ENCODE assay signal across 29 cellular contexts in genomic region chr1:155929057-155929456, GRCh38. TPM values are rescaled to one million over a fixed set of nuclear protein-coding genes. Genes with fewer than 3 reads are reported as not detected.
DNase-seq lines count a peak whose midpoint lies in the region; ATAC-seq and TF ChIP-seq lines count a peak whose summit lies in the region.
"Had no signal": no experiment of that assay in that cellular context is flagged by ENCODE, and none has a peak within 500 bp of the region (broad histone marks: within the 10 kb centered on the region; RNA-seq: fewer than 3 reads in every experiment).

No MANE protein-coding gene starts in this region.

- TF ChIP-seq CTCF in fibroblast of pulmonary artery (IDR thresholded peaks at IDR 0.05; ENCODE audit: low read length, missing control alignments) (no peak), transverse colon (IDR thresholded peaks at IDR 0.05) (no peak), GM13976 (IDR thresholded peaks at IDR 0.05; ENCODE audit: borderline replicate concordance, control extremely low read depth, extremely low read depth, insufficient read depth, missing control alignments) (no peak)

- no peaks in the 10 kb centered on the region for H3K27me3 ChIP-seq in transverse colon
- H3K27me3 ChIP-seq: heart right ventricle had no signal

- TF ChIP-seq EP300 in transverse colon (IDR thresholded peaks at IDR 0.05; ENCODE audit: low read depth), result no peak

- CTCF ChIA-PET in activated naive CD4-positive, alpha-beta T cell treated with anti-CD3 and anti-CD28 coated beads for 36 hours (lab: Charles Lee), result interaction anchor here (1.0 kb wide), 1 partner anchor 20 kb away, joined by 3 read pairs; no protein-coding TSS in a partner anchor

- TF ChIP-seq POLR2A in transverse colon (IDR thresholded peaks at IDR 0.05), result no peak

- H3K9me3 ChIP-seq in transverse colon, result no peaks in the 10 kb centered on the region
- H3K9me3 ChIP-seq: A549, heart right ventricle had no signal

- no peaks in the 10 kb centered on the region for H3K9me3 Mint-ChIP-seq in activated naive CD4-positive, alpha-beta T cell treated with anti-CD3 and anti-CD28 coated beads for 36 hours
- no peaks in the 10 kb centered on the region for H3K9me3 Mint-ChIP-seq in activated naive CD8-positive, alpha-beta T cell treated with anti-CD3 and anti-CD28 coated beads, Interleukin-2, amount 50 U/mL, for 24 hours
- H3K9me3 Mint-ChIP-seq: GM23338, immature natural killer cell had no signal

- no peaks in the 10 kb centered on the region for H3K27me3 Mint-ChIP-seq in activated naive CD4-positive, alpha-beta T cell treated with anti-CD3 and anti-CD28 coated beads for 36 hours (ENCODE audit: low read depth)
- no peaks in the 10 kb centered on the region for H3K27me3 Mint-ChIP-seq in activated naive CD8-positive, alpha-beta T cell treated with anti-CD3 and anti-CD28 coated beads, Interleukin-2, amount 50 U/mL, for 24 hours
- H3K27me3 Mint-ChIP-seq: activated CD4-positive, alpha-beta T cell treated with anti-CD3 and anti-CD28 coated beads for 36 hours; activated CD8-positive, alpha-beta memory T cell treated with anti-CD3 and anti-CD28 coated beads, Interleukin-2, amount 10 ng/mL, durations not matched to agents 7 days and 5 days had no signal

- H3K4me3 ChIP-seq in fibroblast of pulmonary artery (replicated peaks; ENCODE audit: low read depth, low read length), result no peak overlapping the region
- no peak overlapping the region for H3K4me3 ChIP-seq in transverse colon
- H3K4me3 ChIP-seq: A549, GM12878, GM23338, heart right ventricle, skin epidermis had no signal

- in situ Hi-C loops in transverse colon (cut with MboI; ENCODE audit: low pct_ligation_motif_present in 1 of 4, low pct_unique_long_range_greater_than_20kb in 1 of 4, low sequenced_read_pairs in 3 of 4), result no loop called here
- in situ Hi-C loops in GM13976 (cut with MboI; ENCODE audit: low sequenced_read_pairs, unreplicated experiment), result no loop called here

- DNase-seq in activated naive CD4-positive, alpha-beta T cell treated with anti-CD3 and anti-CD28 coated beads for 36 hours, result no peak
- no peak for DNase-seq in activated naive CD4-positive, alpha-beta T cell treated with anti-CD3 and anti-CD28 coated beads, Interleukin-2, amount 50 U/mL, for 16 hours
- DNase-seq in activated naive CD8-positive, alpha-beta T cell treated with anti-CD3 and anti-CD28 coated beads, Interleukin-2, amount 50 U/mL, for 24 hours, result no peak
- DNase-seq in fibroblast of pulmonary artery (ENCODE audit: low read depth), result peak; percentile 44
- no peak for DNase-seq in transverse colon
- DNase-seq in DMS114 treated with DMSO at 0.1 percent for 48 hours (lab: John Stamatoyannopoulos, UW; ENCODE audit: unreplicated experiment), result no peak
- no peak for DNase-seq in stimulated activated CD8-positive, alpha-beta memory T cell treated with anti-CD3 and anti-CD28 coated beads, Interleukin-4, amount 100 ng/mL, for 48 hours
- DNase-seq in GM13976 (ENCODE audit: low spot score), result no peak
- DNase-seq: activated CD4-positive, alpha-beta T cell treated with anti-CD3 and anti-CD28 coated beads for 36 hours; activated CD8-positive, alpha-beta memory T cell treated with anti-CD3 and anti-CD28 coated beads, Interleukin-2, amount 10 ng/mL, durations not matched to agents 7 days and 5 days; activated effector memory CD4-positive, alpha-beta T cell treated with Interleukin-2 at 50 U/mL for 16 hours; cerebellar nuclear complex; DMS53; heart right ventricle; immature natural killer cell; IMR-90; NCI-H1436 treated with DMSO at 0.1 percent for 48 hours; NCI-H2171 treated with DMSO at 0.1 percent for 48 hours; NCI-H748 treated with DMSO at 0.1 percent for 48 hours; OCI-M1; SIG-M5; stimulated activated CD4-positive, alpha-beta T cell treated with anti-CD3 and anti-CD28 coated beads, Interleukin-4, amount 100 ng/mL, for 1 hour had no signal

- no peak for ATAC-seq in activated naive CD8-positive, alpha-beta T cell treated with anti-CD3 and anti-CD28 coated beads, Interleukin-2, amount 50 U/mL, for 24 hours
- ATAC-seq: A549; activated CD4-positive, alpha-beta T cell treated with anti-CD3 and anti-CD28 coated beads for 36 hours; activated CD8-positive, alpha-beta memory T cell treated with anti-CD3 and anti-CD28 coated beads, Interleukin-2, amount 10 ng/mL, durations not matched to agents 7 days and 5 days; GM12878; GM23338; heart right ventricle had no signal

- peak overlapping the region; percentile 44 for H3K27ac Mint-ChIP-seq in activated naive CD4-positive, alpha-beta T cell treated with anti-CD3 and anti-CD28 coated beads for 36 hours
- peak overlapping the region; percentile 57 for H3K27ac Mint-ChIP-seq in activated naive CD8-positive, alpha-beta T cell treated with anti-CD3 and anti-CD28 coated beads, Interleukin-2, amount 50 U/mL, for 24 hours
- H3K27ac Mint-ChIP-seq: activated CD8-positive, alpha-beta memory T cell treated with anti-CD3 and anti-CD28 coated beads, Interleukin-2, amount 10 ng/mL, durations not matched to agents 7 days and 5 days; GM23338 had no signal

- H3K4me3 Mint-ChIP-seq in activated naive CD4-positive, alpha-beta T cell treated with anti-CD3 and anti-CD28 coated beads for 36 hours, result no peak overlapping the region
- no peak overlapping the region for H3K4me3 Mint-ChIP-seq in activated naive CD8-positive, alpha-beta T cell treated with anti-CD3 and anti-CD28 coated beads, Interleukin-2, amount 50 U/mL, for 24 hours
- H3K4me3 Mint-ChIP-seq: activated CD4-positive, alpha-beta T cell treated with anti-CD3 and anti-CD28 coated beads for 36 hours; activated CD8-positive, alpha-beta memory T cell treated with anti-CD3 and anti-CD28 coated beads, Interleukin-2, amount 10 ng/mL, durations not matched to agents 7 days and 5 days; GM23338; immature natural killer cell had no signal

- peak overlapping the region in 3 of 4 donors; percentile 93 to 96 (median 95) for H3K27ac ChIP-seq in transverse colon
- H3K27ac ChIP-seq: A549, C4-2B, heart right ventricle, skin epidermis had no signal

- peaks cover 0 to 68% (median 33%) of the 10 kb centered on the region in 4 donors for H3K36me3 ChIP-seq in transverse colon

- H3K36me3 Mint-ChIP-seq in activated naive CD4-positive, alpha-beta T cell treated with anti-CD3 and anti-CD28 coated beads for 36 hours (ENCODE audit: low read depth), result peaks cover 61% of the 10 kb centered on the region
- H3K36me3 Mint-ChIP-seq in activated naive CD8-positive, alpha-beta T cell treated with anti-CD3 and anti-CD28 coated beads, Interleukin-2, amount 50 U/mL, for 24 hours (ENCODE audit: low read depth), result peaks cover 67% of the 10 kb centered on the region

- peaks cover 40% of the 10 kb centered on the region for H3K4me1 Mint-ChIP-seq in activated naive CD4-positive, alpha-beta T cell treated with anti-CD3 and anti-CD28 coated beads for 36 hours (ENCODE audit: low read depth)
- peaks cover 45% of the 10 kb centered on the region for H3K4me1 Mint-ChIP-seq in activated naive CD8-positive, alpha-beta T cell treated with anti-CD3 and anti-CD28 coated beads, Interleukin-2, amount 50 U/mL, for 24 hours

- peaks cover 30 to 49% (median 43%) of the 10 kb centered on the region in 4 donors for H3K4me1 ChIP-seq in transverse colon

- 44 to 67% methylated on average over 3 to 5 of the region's 5 CpGs for WGBS in transverse colon (ENCODE audit: low coverage in 1 of 2), 2 donors

- intact Hi-C loops in activated naive CD4-positive, alpha-beta T cell treated with anti-CD3 and anti-CD28 coated beads for 36 hours (cut with micrococcal nuclease), result no loop called here
- intact Hi-C loops in transverse colon (cut with DNase I; ENCODE audit: low total_unique reads), result no loop called here

RNA-seq across cellular contexts. Expression of gene KHDC4, which starts 5.2 kb away (rescaled TPM):
- total RNA-seq in activated naive CD4-positive, alpha-beta T cell treated with anti-CD3 and anti-CD28 coated beads for 36 hours, result 10 to 100 TPM; 82.3 to 87.2 TPM
- 100 to 1,000 TPM in 2 of 4 donors, 10 to 100 TPM in 2; 76.2 to 158 (median 98.7) TPM for total RNA-seq in transverse colon

RNA-seq across cellular contexts. Expression of gene RXFP4, which starts 12.4 kb away (rescaled TPM):
- under 1 TPM in 1 of 2 experiments, not detected in 1; 0.29 TPM for total RNA-seq in activated naive CD4-positive, alpha-beta T cell treated with anti-CD3 and anti-CD28 coated beads for 36 hours
- total RNA-seq in transverse colon, result 10 to 100 TPM in 1 of 4 donors, 1 to 10 TPM in 2, under 1 TPM in 1; 0.80 to 11.6 (median 2.5) TPM
- total RNA-seq: activated CD4-positive, alpha-beta T cell treated with anti-CD3 and anti-CD28 coated beads for 36 hours; activated CD8-positive, alpha-beta memory T cell treated with anti-CD3 and anti-CD28 coated beads, Interleukin-2, amount 10 ng/mL, durations not matched to agents 7 days and 5 days; GM23338; heart right ventricle; IMR-90; lower leg skin; ureter had no signal

RNA-seq across cellular contexts. Expression of gene RIT1, which starts 17.9 kb away (rescaled TPM):
- total RNA-seq in activated naive CD4-positive, alpha-beta T cell treated with anti-CD3 and anti-CD28 coated beads for 36 hours, result 10 to 100 TPM; 17.1 to 21.3 TPM
- total RNA-seq in transverse colon, result 10 to 100 TPM in 3 of 4 donors, 1 to 10 TPM in 1; 6.4 to 23.7 (median 17.0) TPM

RNA-seq across cellular contexts. Expression of gene ARHGEF2, which starts 49.3 kb away (rescaled TPM):
- total RNA-seq in activated naive CD4-positive, alpha-beta T cell treated with anti-CD3 and anti-CD28 coated beads for 36 hours, result 100 to 1,000 TPM; 154 to 159 TPM
- 100 to 1,000 TPM; 107 to 244 (median 169) TPM for total RNA-seq in transverse colon
